9 cellular contexts compared by ENCODE assay signal in genomic region chr9:36991516-36992134, GRCh38. TPM values are rescaled to one million over a fixed set of nuclear protein-coding genes. Genes with fewer than 3 reads are reported as not detected.
DNase-seq lines count a peak whose midpoint lies in the region; ATAC-seq, FAIRE-seq and TF ChIP-seq lines count a peak whose summit lies in the region.
"Had no signal": no experiment of that assay in that cellular context is flagged by ENCODE, and none has a peak within 500 bp of the region (broad histone marks: within the 10 kb centered on the region; RNA-seq: fewer than 3 reads in every experiment).

No MANE protein-coding gene starts in this region.

- TF ChIP-seq RAD21 in H1 (IDR thresholded peaks at IDR 0.05 in 1 of 2, conservative IDR thresholded peaks at IDR 0.05 in 1 of 2; ENCODE audit: low read depth in 2 of 2, low read length in 2 of 2): peak; percentile 99 to 100

- no peak overlapping the region for H3K4ac ChIP-seq in H1 (replicated peaks; ENCODE audit: insufficient read length, low read depth, low read length)

- H3K4me1 Mint-ChIP-seq in activated T-cell treated with anti-CD3 and anti-CD28 coated beads, Interleukin-2, amount 50 U/mL, for 24 hours (ENCODE audit: low read depth): peaks cover 19% of the 10 kb centered on the region

- H4K91ac ChIP-seq in H1 (replicated peaks; ENCODE audit: insufficient read length, low read length): no peak overlapping the region

- H3K23me2 ChIP-seq in H1 (ENCODE audit: low read depth, low read length): peaks cover 4% of the 10 kb centered on the region; the same call in 1 of the 2 replicates

- H3K9me3 ChIP-seq in OCI-LY7 (ENCODE audit: low read length) (0 out of 2 replicates have a peak, but pooled peaks cover 4% of the 10 kb centered on the region), H1 (ENCODE audit: insufficient read depth in 2 of 2, low read depth in 1 of 2, low read length in 1 of 2) (no peaks in the 10 kb centered on the region)

- H3K56ac ChIP-seq in H1 (replicated peaks; ENCODE audit: insufficient read length, low read depth, low read length): no peak overlapping the region

- H3K9ac ChIP-seq in H1 (replicated peaks in 1 of 4; ENCODE audit: extremely low read depth in 1 of 4, low read depth in 3 of 4, low read length in 3 of 4): no peak overlapping the region

- no peak overlapping the region for H3K27ac Mint-ChIP-seq in activated T-cell treated with anti-CD3 and anti-CD28 coated beads, Interleukin-2, amount 50 U/mL, for 24 hours

- H3K27ac ChIP-seq in OCI-LY7 (ENCODE audit: low read depth, low read length, poor library complexity, severe bottlenecking) (no peak overlapping the region), H1 (ENCODE audit: low read depth, low read length) (no peak overlapping the region)

- no peak overlapping the region for H2AK5ac ChIP-seq in H1 (ENCODE audit: low read depth, low read length)

- peak; percentile 100 for FAIRE-seq in H1 (lab: Jason Lieb, UNC)

- no peak overlapping the region for H3K14ac ChIP-seq in H1 (ENCODE audit: insufficient read length)

- H3K27me3 Mint-ChIP-seq in activated T-cell treated with anti-CD3 and anti-CD28 coated beads, Interleukin-2, amount 50 U/mL, for 24 hours: peaks cover 73% of the 10 kb centered on the region

- TF ChIP-seq POLR2A in H1 (IDR thresholded peaks at IDR 0.05; ENCODE audit: control extremely low read depth in 1 of 2, low read depth in 2 of 2, low read length in 2 of 2): no peak

- no peak overlapping the region for H3K23ac ChIP-seq in H1 (ENCODE audit: insufficient read length)

- H4K20me1 ChIP-seq in OCI-LY7 (ENCODE audit: insufficient read depth, low read length) (no peaks in the 10 kb centered on the region), H1 (replicated peaks in 1 of 2; ENCODE audit: control insufficient read depth in 1 of 2, insufficient read depth in 2 of 2, low read length in 2 of 2) (peaks cover 3 to 9% of the 10 kb centered on the region in 2 experiments)

- peak; percentile 63 for DNase-seq in activated T-cell treated with anti-CD3 and anti-CD28 coated beads, Interleukin-2, amount 50 U/mL, for 24 hours
- DNase-seq in activated T-cell treated with anti-CD3 and anti-CD28 coated beads, Interleukin-2, amount 50 U/mL, for 1 hour: no peak
- peak; percentile 66 for DNase-seq in OCI-LY7 (ENCODE audit: low spot score)
- peak; percentile 82 to 96 for DNase-seq in H1 (ENCODE audit: low read depth in 1 of 2, low spot score in 2 of 2)
- DNase-seq in stimulated activated CD4-positive, alpha-beta T cell treated with anti-CD3 and anti-CD28 coated beads, Interleukin-1b, Interleukin-23, amount 100 ng/mL, for 48 hours: peak; percentile 49
- DNase-seq in cortex of kidney (lab: John Stamatoyannopoulos, UW): no peak
- no peak for DNase-seq in head of caudate nucleus

- CTCF ChIA-PET in OCI-LY7 (lab: Charles Lee; ENCODE audit: unreplicated experiment) (interaction anchor here (0.6 kb wide), 1 partner anchor 386 kb away, joined by 3 read pairs; no protein-coding TSS in a partner anchor), H1 (lab: Charles Lee; ENCODE audit: partially characterized antibody) (interaction anchor here (0.6 to 22.2 kb wide), 47 partner anchors 8 to 419 kb away, joined by 3 to 657 read pairs (median 4); no protein-coding TSS in a partner anchor)

- no peak for ATAC-seq in HG02852 (IDR thresholded peaks at IDR 0.05; ENCODE audit: unreplicated experiment)

- H3K79me2 ChIP-seq in OCI-LY7 (ENCODE audit: insufficient read depth, low read depth, low read length): peaks cover 78% of the 10 kb centered on the region
- no peaks in the 10 kb centered on the region for H3K79me2 ChIP-seq in H1 (ENCODE audit: control insufficient read depth in 1 of 2, insufficient read depth in 2 of 2, low read length in 2 of 2)

- H2AFZ ChIP-seq in OCI-LY7 (ENCODE audit: low read length) (no peak overlapping the region), H1 (ENCODE audit: low read length) (no peak overlapping the region)

- H3K9me3 Mint-ChIP-seq in activated T-cell treated with anti-CD3 and anti-CD28 coated beads, Interleukin-2, amount 50 U/mL, for 24 hours: peaks cover 14% of the 10 kb centered on the region

- H3K4me1 ChIP-seq in OCI-LY7 (ENCODE audit: insufficient read depth, low read length, poor library complexity, severe bottlenecking) (peaks cover 61% of the 10 kb centered on the region), H1 (replicated peaks in 1 of 4; ENCODE audit: control insufficient read depth in 3 of 4, insufficient read depth in 4 of 4, low read length in 3 of 4) (peaks cover 0 to 14% (median 9%) of the 10 kb centered on the region in 4 experiments; a peak in 6 of 7 replicates)

- no peak overlapping the region for H2BK120ac ChIP-seq in H1 (replicated peaks; ENCODE audit: low read depth, low read length)

- H2BK12ac ChIP-seq in H1 (ENCODE audit: low read depth, low read length): no peak overlapping the region

- H3K79me1 ChIP-seq in H1 (ENCODE audit: low read depth, low read length): no peaks in the 10 kb centered on the region

- no peak overlapping the region for H4K5ac ChIP-seq in H1 (ENCODE audit: insufficient read length, low read depth, low read length)

- H3K4me2 ChIP-seq in OCI-LY7 (ENCODE audit: low read length) (no peak overlapping the region), H1 (ENCODE audit: insufficient read depth in 1 of 2, low read depth in 2 of 2, low read length in 2 of 2) (no peak overlapping the region)

- intact Hi-C loops in OCI-LY7 (cut with micrococcal nuclease; ENCODE audit: unreplicated experiment): loop anchor here (1.0 to 10.0 kb wide), 2 partner anchors 118 to 203 kb away; no protein-coding TSS in a partner anchor
- intact Hi-C loops in head of caudate nucleus (cut with DNase I): no loop called here

- H3K4me3 Mint-ChIP-seq in activated T-cell treated with anti-CD3 and anti-CD28 coated beads, Interleukin-2, amount 50 U/mL, for 24 hours: no peak overlapping the region

- no peaks in the 10 kb centered on the region for H3K9me2 ChIP-seq in OCI-LY7 (ENCODE audit: insufficient read depth, low read length)

- BruUV-seq in OCI-LY7 (replicated peaks; lab: Mats Ljungman, UMichigan): TSS peak; percentile 20

- 14% methylated on average over 6 of the region's 6 CpGs; no CpG with 5 or more reads in 1 of the 2 experiments for WGBS in H1 (ENCODE audit: extremely low coverage in 1 of 2, insufficient coverage in 1 of 2, insufficient read length in 1 of 2, insufficient replicate concordance in 2 of 2, low coverage in 1 of 2, low lambda C conversion rate in 2 of 2, missing lambda C conversion rate in 1 of 2), 2 experiments

- peaks cover 2% of the 10 kb centered on the region for H3K36me3 Mint-ChIP-seq in activated T-cell treated with anti-CD3 and anti-CD28 coated beads, Interleukin-2, amount 50 U/mL, for 24 hours (ENCODE audit: low read depth)

- H2BK5ac ChIP-seq in H1 (ENCODE audit: low read depth, low read length): no peak overlapping the region

- POLR2A ChIA-PET in OCI-LY7 (lab: Charles Lee) (interaction anchor here (0.5 to 0.9 kb wide), 4 partner anchors 19 to 350 kb away, joined by 3 to 5 read pairs (median 4); no protein-coding TSS in a partner anchor), H1 (lab: Charles Lee; ENCODE audit: partially characterized antibody) (interaction anchor here (0.7 to 1.6 kb wide), 2 partner anchors 23 to 119 kb away, joined by 3 to 5 read pairs; no protein-coding TSS in a partner anchor)

- peaks cover 91% of the 10 kb centered on the region for H3K36me3 ChIP-seq in OCI-LY7 (ENCODE audit: insufficient read depth, low read length)
- no peaks in the 10 kb centered on the region for H3K36me3 ChIP-seq in H1 (ENCODE audit: control insufficient read depth in 2 of 4, insufficient read depth in 4 of 4, low read length in 3 of 4)

- no peak overlapping the region for H2BK15ac ChIP-seq in H1 (ENCODE audit: low read length)

- H2BK20ac ChIP-seq in H1 (ENCODE audit: low read length): no peak overlapping the region

- H3K27me3 ChIP-seq in H1 (replicated peaks in 1 of 4; ENCODE audit: control insufficient read depth in 3 of 4, extremely low read depth in 1 of 4, insufficient read depth in 3 of 4, low read length in 3 of 4): peaks cover 28 to 46% (median 42%) of the 10 kb centered on the region in 4 experiments

- peak; percentile 87 for TF ChIP-seq CTCF in OCI-LY7 (conservative IDR thresholded peaks at IDR 0.05; ENCODE audit: low read length)
- TF ChIP-seq CTCF in H1 (IDR thresholded peaks at IDR 0.05; ENCODE audit: control extremely low read depth in 1 of 3, insufficient read depth in 1 of 3, low read depth in 1 of 3, low read length in 3 of 3): peak; percentile 96 to 99 (median 98)

- TF ChIP-seq EP300 in H1 (IDR thresholded peaks at IDR 0.05; ENCODE audit: borderline replicate concordance in 1 of 2, low read depth in 2 of 2, low read length in 2 of 2): no peak

- no peak overlapping the region for H3K18ac ChIP-seq in H1 (ENCODE audit: extremely low read depth, low read length)

- no peak overlapping the region for H4K8ac ChIP-seq in H1 (ENCODE audit: extremely low read depth, insufficient read depth, low read length)

- H3K4me3 ChIP-seq in OCI-LY7 (ENCODE audit: low read depth, low read length, poor library complexity, severe bottlenecking) (no peak overlapping the region), H1 (ENCODE audit: extremely low read depth in 1 of 4, insufficient read depth in 2 of 4, low read depth in 3 of 4, low read length in 4 of 4) (no peak overlapping the region)

TF ChIP-seq in H1, 55 proteins besides CTCF, POLR2A, EP300 and RAD21 (continues in another document):
- TF ChIP-seq SUZ12 (IDR thresholded peaks at IDR 0.05; ENCODE audit: low read length) (no peak), SP2 (IDR thresholded peaks at IDR 0.05; ENCODE audit: low read length) (no peak), NANOG (IDR thresholded peaks at IDR 0.05; ENCODE audit: insufficient read depth, low read depth, low read length, poor library complexity, severe bottlenecking) (no peak)
- TF ChIP-seq, protein P1, sequence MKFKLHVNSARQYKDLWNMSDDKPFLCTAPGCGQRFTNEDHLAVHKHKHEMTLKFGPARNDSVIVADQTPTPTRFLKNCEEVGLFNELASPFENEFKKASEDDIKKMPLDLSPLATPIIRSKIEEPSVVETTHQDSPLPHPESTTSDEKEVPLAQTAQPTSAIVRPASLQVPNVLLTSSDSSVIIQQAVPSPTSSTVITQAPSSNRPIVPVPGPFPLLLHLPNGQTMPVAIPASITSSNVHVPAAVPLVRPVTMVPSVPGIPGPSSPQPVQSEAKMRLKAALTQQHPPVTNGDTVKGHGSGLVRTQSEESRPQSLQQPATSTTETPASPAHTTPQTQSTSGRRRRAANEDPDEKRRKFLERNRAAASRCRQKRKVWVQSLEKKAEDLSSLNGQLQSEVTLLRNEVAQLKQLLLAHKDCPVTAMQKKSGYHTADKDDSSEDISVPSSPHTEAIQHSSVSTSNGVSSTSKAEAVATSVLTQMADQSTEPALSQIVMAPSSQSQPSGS (IDR thresholded peaks at IDR 0.05; ENCODE audit: low read length): no peak

RNA-seq across cellular contexts. Expression of gene PAX5, which starts 42.4 kb away (rescaled TPM):
- total RNA-seq in OCI-LY7 (2014; rRNA removed; shearing (Covaris generic)): 50.4 and 62.5 TPM in 2 replicates
- 141 and 148 TPM in 2 replicates for total RNA-seq in OCI-LY7 (2022)
- 0.13 and 0.43 TPM in 2 replicates for total RNA-seq in H1 (2021; fragmentation: NEBNext Ultra II Directional; extraction: Animal tissue kit (Norgen Biotek cat#: 25700))
- polyA plus RNA-seq in H1 (2011; rRNA removed): 0.29 and 0.44 TPM in 2 replicates
- polyA plus RNA-seq in H1 (2011; cell fraction: cytosol; rRNA removed): 0.09 TPM
- polyA plus RNA-seq in H1 (2011; cell fraction: nucleus; rRNA removed): 0.14 TPM
- 0.14 to 0.19 TPM (median 0.18 TPM) in 4 replicates for polyA plus RNA-seq in H1 (2012, experiment 1 of 2)
- 0.07 TPM for polyA plus RNA-seq in H1 (2012, experiment 2 of 2)
- polyA plus RNA-seq in H1 (2013, experiment 1 of 2): 0.14 TPM
- polyA plus RNA-seq in H1 (2013, experiment 2 of 2): 0.18 TPM
- 0.09 and 0.27 TPM in 2 replicates for polyA minus RNA-seq in H1 (2011; rRNA and poly(A)+ RNA removed)
- not detected for polyA minus RNA-seq in H1 (2011; cell fraction: cytosol; rRNA and poly(A)+ RNA removed)
- 0.90 TPM for polyA minus RNA-seq in H1 (2011; cell fraction: nucleus; rRNA and poly(A)+ RNA removed)
- total RNA-seq: dermis microvascular lymphatic vessel endothelial cell had no signal

Comparison
In these comparisons a context has a peak if more than half of its experiments do, and no peak if none do; other contexts are left out.
1. DNase-seq: peak in activated T-cell treated with anti-CD3 and anti-CD28 coated beads, Interleukin-2, amount 50 U/mL, for 24 hours (single experiment), OCI-LY7 (single experiment), H1 (2 of 2) and stimulated activated CD4-positive, alpha-beta T cell treated with anti-CD3 and anti-CD28 coated beads, Interleukin-1b, Interleukin-23, amount 100 ng/mL, for 48 hours (single experiment); none in activated T-cell treated with anti-CD3 and anti-CD28 coated beads, Interleukin-2, amount 50 U/mL, for 1 hour (single experiment), cortex of kidney (single experiment) and head of caudate nucleus (0 of 42).
2. RNA of gene PAX5, which starts 42.4 kb away (total RNA-seq): 50.4 to 148 TPM in OCI-LY7; 0.13 to 0.43 TPM in H1; every median in the first group is over 10 times any median in the second.